In genomic region chr10:62650411-62650810, GRCh38 we compare ENCODE assay signal across 19 cellular contexts.
"Had no signal": no experiment of that assay in that cellular context is flagged by ENCODE, and none has a peak within 500 bp of the region (broad histone marks: within the 10 kb centered on the region; RNA-seq: fewer than 3 reads in every experiment).

No MANE protein-coding gene starts in this region.

- DNase-seq: activated CD4-positive, alpha-beta memory T cell treated with anti-CD3 and anti-CD28 coated beads for 36 hours; activated CD4-positive, CD25-positive, alpha-beta regulatory T cell treated with anti-CD3 and anti-CD28 coated beads, Interleukin-2, amount 50 U/mL, for 72 hours; activated CD8-positive, alpha-beta memory T cell treated with anti-CD3 and anti-CD28 coated beads, Interleukin-2, amount 50 U/mL, for 4 hours; activated gamma-delta T cell; activated T-cell treated with anti-CD3 and anti-CD28 coated beads, Interleukin-2, amount 50 U/mL, for 72 hours; amniotic stem cell; effector CD8-positive, alpha-beta T cell; foreskin melanocyte; head of caudate nucleus; lower lobe of right lung; pancreas; SK-N-SH; stimulated activated CD4-positive, alpha-beta T cell treated with anti-CD3 and anti-CD28 coated beads, Interleukin-4, amount 100 ng/mL, for 1 hour; stimulated activated naive CD4-positive, alpha-beta T cell treated with Interleukin-2 at 50 U/mL for 16 hours; substantia nigra; T-cell; T-helper 9 cell; transverse colon had no signal

- ATAC-seq: activated T-cell treated with anti-CD3 and anti-CD28 coated beads, Interleukin-2, amount 50 U/mL, for 72 hours; lower lobe of right lung; pancreas; T-cell had no signal

- H3K9me3 ChIP-seq: lower lobe of right lung, pancreas, SK-N-SH, transverse colon had no signal

- H3K4me2 ChIP-seq: SK-N-SH had no signal

- H3K9me2 ChIP-seq: SK-N-SH had no signal

- H3K27ac ChIP-seq: lower lobe of right lung, pancreas, transverse colon had no signal

- H3K36me3 ChIP-seq: lower lobe of right lung, pancreas, transverse colon had no signal

- FAIRE-seq: endothelial cell of umbilical vein, pancreas had no signal

- H3K4me1 ChIP-seq: lower lobe of right lung, pancreas, transverse colon had no signal

- H3K4me3 ChIP-seq: lower lobe of right lung, pancreas, transverse colon had no signal

- H3K9ac ChIP-seq: SK-N-SH had no signal

- H3K27me3 ChIP-seq: pancreas, transverse colon had no signal
